ENCODE assay signal across 29 cellular contexts in the genomic region with DNA sequence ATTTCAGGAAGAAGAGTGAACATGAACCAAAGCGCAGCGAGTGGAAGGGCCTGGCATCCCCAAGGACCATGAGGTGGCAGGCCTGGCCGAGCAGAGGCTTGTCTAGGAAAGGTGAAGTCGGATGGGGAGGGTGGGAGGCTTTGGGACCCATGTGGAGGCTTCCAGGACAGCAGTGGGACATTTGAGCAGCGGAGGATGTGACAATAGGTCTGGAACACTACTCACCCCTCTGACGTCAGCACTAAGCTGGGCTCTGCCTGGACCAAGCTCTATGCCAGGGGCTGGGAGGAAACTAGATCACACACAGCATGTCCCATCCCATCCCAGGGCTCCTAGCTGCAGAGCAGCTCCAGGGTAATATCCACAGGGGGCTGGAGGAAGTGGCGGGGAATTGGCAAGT.
"Had no signal": no experiment of that assay in that cellular context is flagged by ENCODE, and none has a peak within 500 bp of the region (broad histone marks: within the 10 kb centered on the region; RNA-seq: fewer than 3 reads in every experiment).

No MANE protein-coding gene starts in this region.

- H3K27ac Mint-ChIP-seq: activated CD4-positive, alpha-beta T cell treated with anti-CD3 and anti-CD28 coated beads, Interleukin-2, amount 10 ng/mL, durations not matched to agents 24 days and 14 days; activated CD8-positive, alpha-beta memory T cell treated with anti-CD3 and anti-CD28 coated beads, Interleukin-2, amount 10 ng/mL, durations not matched to agents 7 days and 5 days; activated naive CD4-positive, alpha-beta T cell treated with anti-CD3 and anti-CD28 coated beads, Interleukin-2, amount 50 U/mL, for 72 hours; activated naive CD8-positive, alpha-beta T cell treated with anti-CD3 and anti-CD28 coated beads, Interleukin-2, amount 50 U/mL, for 24 hours; activated T-cell treated with anti-CD3 and anti-CD28 coated beads, Interleukin-2, amount 50 U/mL, for 24 hours; activated T-helper 1 cell treated with anti-CD3 and anti-CD28 coated beads, Interleukin-12 subunit alpha, Interleukin-12 subunit beta, Interleukin-2, Interleukin-4 antibody, amounts not matched to agents 30 ng/mL and 10 ng/mL and 1 ng/mL, durations not matched to agents 14 hours and 24 hours and 36 hours; T-helper 2 cell treated with Interferon-gamma antibody and Interleukin-4, amounts not matched to agents 5 μg/mL and 100 μg/mL, for 36 hours; WTC11 had no signal

- H3K4me3 ChIP-seq: ascending aorta, body of pancreas, Peyer's patch, SJCRH30 had no signal

- H3K4me3 Mint-ChIP-seq: activated CD4-positive, alpha-beta T cell treated with anti-CD3 and anti-CD28 coated beads, Interleukin-2, amount 10 ng/mL, durations not matched to agents 24 days and 14 days; activated CD8-positive, alpha-beta memory T cell treated with anti-CD3 and anti-CD28 coated beads, Interleukin-2, amount 10 ng/mL, durations not matched to agents 7 days and 5 days; activated naive CD8-positive, alpha-beta T cell treated with anti-CD3 and anti-CD28 coated beads, Interleukin-2, amount 50 U/mL, for 24 hours; activated T-cell treated with anti-CD3 and anti-CD28 coated beads, Interleukin-2, amount 50 U/mL, for 24 hours; activated T-helper 1 cell treated with anti-CD3 and anti-CD28 coated beads, Interleukin-12 subunit alpha, Interleukin-12 subunit beta, Interleukin-2, Interleukin-4 antibody, amounts not matched to agents 30 ng/mL and 10 ng/mL and 1 ng/mL, durations not matched to agents 14 hours and 24 hours and 36 hours; T-helper 2 cell treated with Interferon-gamma antibody and Interleukin-4, amounts not matched to agents 5 μg/mL and 100 μg/mL, for 36 hours; WTC11 had no signal

- H3K36me3 ChIP-seq: ascending aorta, Peyer's patch, SJCRH30 had no signal

- H3K36me3 Mint-ChIP-seq: activated CD8-positive, alpha-beta memory T cell treated with anti-CD3 and anti-CD28 coated beads, Interleukin-2, amount 10 ng/mL, durations not matched to agents 7 days and 5 days; activated naive CD4-positive, alpha-beta T cell treated with anti-CD3 and anti-CD28 coated beads, Interleukin-2, amount 50 U/mL, for 72 hours; WTC11 had no signal

- H3K4me1 Mint-ChIP-seq: activated CD4-positive, alpha-beta T cell treated with anti-CD3 and anti-CD28 coated beads, Interleukin-2, amount 10 ng/mL, durations not matched to agents 24 days and 14 days; activated CD8-positive, alpha-beta memory T cell treated with anti-CD3 and anti-CD28 coated beads, Interleukin-2, amount 10 ng/mL, durations not matched to agents 7 days and 5 days; activated naive CD8-positive, alpha-beta T cell treated with anti-CD3 and anti-CD28 coated beads, Interleukin-2, amount 50 U/mL, for 24 hours had no signal

- H3K27me3 ChIP-seq: ascending aorta, body of pancreas, Peyer's patch, SJCRH30 had no signal

- H3K9ac ChIP-seq: SK-N-SH had no signal

- H3K4me1 ChIP-seq: ascending aorta, body of pancreas, Peyer's patch, SJCRH30 had no signal

- H3K4me2 ChIP-seq: SK-N-SH had no signal

- ATAC-seq: activated CD8-positive, alpha-beta memory T cell treated with anti-CD3 and anti-CD28 coated beads, Interleukin-2, amount 10 ng/mL, durations not matched to agents 7 days and 5 days; activated naive CD4-positive, alpha-beta T cell treated with anti-CD3 and anti-CD28 coated beads, Interleukin-2, amount 50 U/mL, for 72 hours; activated naive CD8-positive, alpha-beta T cell treated with anti-CD3 and anti-CD28 coated beads, Interleukin-2, amount 50 U/mL, for 24 hours; body of pancreas had no signal

- H3K9me3 Mint-ChIP-seq: activated CD4-positive, alpha-beta T cell treated with anti-CD3 and anti-CD28 coated beads, Interleukin-2, amount 10 ng/mL, durations not matched to agents 24 days and 14 days; activated naive CD4-positive, alpha-beta T cell treated with anti-CD3 and anti-CD28 coated beads, Interleukin-2, amount 50 U/mL, for 72 hours; activated naive CD8-positive, alpha-beta T cell treated with anti-CD3 and anti-CD28 coated beads, Interleukin-2, amount 50 U/mL, for 24 hours; activated T-cell treated with anti-CD3 and anti-CD28 coated beads, Interleukin-2, amount 50 U/mL, for 24 hours; activated T-helper 1 cell treated with anti-CD3 and anti-CD28 coated beads, Interleukin-12 subunit alpha, Interleukin-12 subunit beta, Interleukin-2, Interleukin-4 antibody, amounts not matched to agents 30 ng/mL and 10 ng/mL and 1 ng/mL, durations not matched to agents 14 hours and 24 hours and 36 hours; T-helper 2 cell treated with Interferon-gamma antibody and Interleukin-4, amounts not matched to agents 5 μg/mL and 100 μg/mL, for 36 hours; WTC11 had no signal

- DNase-seq: activated CD4-positive, alpha-beta T cell treated with anti-CD3 and anti-CD28 coated beads, Interleukin-2, amount 10 ng/mL, durations not matched to agents 24 days and 14 days; activated CD4-positive, alpha-beta T cell treated with anti-CD3 and anti-CD28 coated beads, Interleukin-2, amount 50 U/mL, for 48 hours; activated CD4-positive, CD25-positive, alpha-beta regulatory T cell treated with anti-CD3 and anti-CD28 coated beads, Interleukin-2, amount 50 U/mL, for 72 hours; activated CD8-positive, alpha-beta memory T cell treated with anti-CD3 and anti-CD28 coated beads, Interleukin-2, amount 10 ng/mL, durations not matched to agents 7 days and 5 days; activated effector memory CD4-positive, alpha-beta T cell treated with Interleukin-2 at 50 U/mL for 16 hours; activated naive CD4-positive, alpha-beta T cell treated with Interleukin-2 at 50 U/mL for 16 hours; activated naive CD8-positive, alpha-beta T cell treated with anti-CD3 and anti-CD28 coated beads, Interleukin-2, amount 50 U/mL, for 24 hours; activated T-cell treated with anti-CD3 and anti-CD28 coated beads, Interleukin-2, amount 50 U/mL, for 24 hours; amniotic stem cell; body of pancreas; central memory CD4-positive, alpha-beta T cell; Karpas-422; NCI-H1105 treated with DMSO at 0.1 percent for 48 hours; NCI-H146; NCI-H187 treated with DMSO at 0.1 percent for 48 hours; NCI-H2081 treated with DMSO at 0.1 percent for 48 hours; NCI-H446; Peyer's patch; Right ventricle myocardium superior; SJCRH30; SK-N-SH; T-helper 1 cell had no signal

- H3K9me3 ChIP-seq: ascending aorta, body of pancreas, Peyer's patch, SJCRH30, SK-N-SH had no signal

- H3K27ac ChIP-seq: ascending aorta, body of pancreas, Peyer's patch, RWPE1, SJCRH30 had no signal

- FAIRE-seq: bronchial epithelial cell had no signal

- H3K27me3 Mint-ChIP-seq: activated CD4-positive, alpha-beta T cell treated with anti-CD3 and anti-CD28 coated beads, Interleukin-2, amount 10 ng/mL, durations not matched to agents 24 days and 14 days; activated CD8-positive, alpha-beta memory T cell treated with anti-CD3 and anti-CD28 coated beads, Interleukin-2, amount 10 ng/mL, durations not matched to agents 7 days and 5 days; activated naive CD8-positive, alpha-beta T cell treated with anti-CD3 and anti-CD28 coated beads, Interleukin-2, amount 50 U/mL, for 24 hours; activated T-cell treated with anti-CD3 and anti-CD28 coated beads, Interleukin-2, amount 50 U/mL, for 24 hours had no signal
